Comparison of ENCODE assay signal across 19 cellular contexts in genomic region chr4:114464873-114465272, GRCh38.
DNase-seq lines count a peak whose midpoint lies in the region; ATAC-seq, FAIRE-seq and TF ChIP-seq lines count a peak whose summit lies in the region.
"Had no signal": no experiment of that assay in that cellular context is flagged by ENCODE, and none has a peak within 500 bp of the region (broad histone marks: within the 10 kb centered on the region; RNA-seq: fewer than 3 reads in every experiment).

No MANE protein-coding gene starts in this region.

- CTCF ChIA-PET in HepG2 (lab: Yijun Ruan, JAX; ENCODE audit: low intra/inter-chr PET ratio, low total read pairs), result no interaction called here
- CTCF ChIA-PET in activated naive CD4-positive, alpha-beta T cell treated with anti-CD3 and anti-CD28 coated beads for 36 hours (lab: Charles Lee), result no interaction called here

- ATAC-seq in HepG2 (no peak), right lobe of liver (no peak)

- POLR2A ChIA-PET in HepG2 (lab: Yijun Ruan, JAX), result no interaction called here

- TF ChIP-seq RAD21 in HepG2 (CRISPR knock-in tag; IDR thresholded peaks at IDR 0.05), result no peak

- H3K27me3 ChIP-seq in HepG2 (ENCODE audit: control insufficient read depth in 1 of 2, insufficient read depth in 2 of 2, low read length in 2 of 2) (no peaks in the 10 kb centered on the region), right lobe of liver (no peaks in the 10 kb centered on the region)
- H3K27me3 ChIP-seq: BLaER1 had no signal

- peaks cover 3% of the 10 kb centered on the region for H3K27me3 Mint-ChIP-seq in activated naive CD4-positive, alpha-beta T cell treated with anti-CD3 and anti-CD28 coated beads for 36 hours (ENCODE audit: low read depth)
- H3K27me3 Mint-ChIP-seq: CD8-positive, alpha-beta memory T cell had no signal

- no peaks in the 10 kb centered on the region for H3K4me1 Mint-ChIP-seq in activated naive CD4-positive, alpha-beta T cell treated with anti-CD3 and anti-CD28 coated beads for 36 hours (ENCODE audit: low read depth)
- H3K4me1 Mint-ChIP-seq: CD8-positive, alpha-beta memory T cell had no signal

- H3K9me3 ChIP-seq in HepG2 (ENCODE audit: low read length), result no peaks in the 10 kb centered on the region
- no peaks in the 10 kb centered on the region for H3K9me3 ChIP-seq in right lobe of liver
- H3K9me3 ChIP-seq: BLaER1 had no signal

- no peaks in the 10 kb centered on the region for H3K36me3 Mint-ChIP-seq in activated naive CD4-positive, alpha-beta T cell treated with anti-CD3 and anti-CD28 coated beads for 36 hours (ENCODE audit: low read depth)
- H3K36me3 Mint-ChIP-seq: CD8-positive, alpha-beta memory T cell had no signal

- TF ChIP-seq EP300 in HepG2 (IDR thresholded peaks at IDR 0.05; ENCODE audit: low read depth in 2 of 2, low read length in 2 of 2) (no peak), HepG2 (CRISPR knock-in tag; IDR thresholded peaks at IDR 0.05; ENCODE audit: borderline replicate concordance) (no peak)

- H3K9me3 Mint-ChIP-seq in activated naive CD4-positive, alpha-beta T cell treated with anti-CD3 and anti-CD28 coated beads for 36 hours, result no peaks in the 10 kb centered on the region
- H3K9me3 Mint-ChIP-seq: CD8-positive, alpha-beta memory T cell; H9 had no signal

- H3K4me2 ChIP-seq in HepG2 (ENCODE audit: low read depth, low read length), result no peak overlapping the region
- H3K4me2 ChIP-seq: BLaER1 had no signal

- H3K4me3 ChIP-seq in HepG2 (replicated peaks in 1 of 3; ENCODE audit: insufficient read depth in 1 of 3, low read depth in 2 of 3, low read length in 3 of 3), result no peak overlapping the region
- H3K4me3 ChIP-seq in right lobe of liver, result no peak overlapping the region
- H3K4me3 ChIP-seq: BLaER1, SK-N-MC had no signal

- TF ChIP-seq POLR2A in HepG2 (IDR thresholded peaks at IDR 0.05; ENCODE audit: insufficient read depth in 1 of 2, low read depth in 2 of 2, low read length in 2 of 2) (no peak), right lobe of liver (IDR thresholded peaks at IDR 0.05) (no peak)

- H3K4me1 ChIP-seq in HepG2 (ENCODE audit: insufficient read depth, low read length) (no peaks in the 10 kb centered on the region), right lobe of liver (no peaks in the 10 kb centered on the region)
- H3K4me1 ChIP-seq: BLaER1 had no signal

- no peak for DNase-seq in HepG2 (ENCODE audit: low spot score)
- DNase-seq in right lobe of liver, result no peak
- DNase-seq in RKO (ENCODE audit: low spot score), result peak; percentile 25
- peak; percentile 6 for DNase-seq in fibroblast of peridontal ligament (ENCODE audit: extremely low read depth)
- DNase-seq in stromal cell of bone marrow (ENCODE audit: low read depth), result peak; percentile 8
- no peak for DNase-seq in iPS-NIHi11 (ENCODE audit: low spot score)
- no peak for DNase-seq in activated naive CD4-positive, alpha-beta T cell treated with anti-CD3 and anti-CD28 coated beads for 36 hours
- no peak for DNase-seq in NCI-H510A (lab: John Stamatoyannopoulos, UW)
- DNase-seq: 8988T; CD8-positive, alpha-beta memory T cell; H9; NCI-H1694 treated with DMSO at 0.1 percent for 48 hours; NCI-H774; OCI-M1; SHP77 had no signal

- H4K20me1 ChIP-seq in HepG2 (ENCODE audit: insufficient read depth, low read length), result no peaks in the 10 kb centered on the region
- H4K20me1 ChIP-seq: BLaER1 had no signal

- intact Hi-C loops in HepG2 (cut with micrococcal nuclease; ENCODE audit: unreplicated experiment) (no loop called here), right lobe of liver (cut with DNase I) (no loop called here)
- intact Hi-C loops in activated naive CD4-positive, alpha-beta T cell treated with anti-CD3 and anti-CD28 coated beads for 36 hours (cut with micrococcal nuclease), result no loop called here

- no peak overlapping the region for H3K4me3 Mint-ChIP-seq in activated naive CD4-positive, alpha-beta T cell treated with anti-CD3 and anti-CD28 coated beads for 36 hours
- H3K4me3 Mint-ChIP-seq: CD8-positive, alpha-beta memory T cell; H9 had no signal

- no peak overlapping the region for H3K9ac ChIP-seq in HepG2 (ENCODE audit: insufficient read depth, low read depth, low read length)
- H3K9ac ChIP-seq: BLaER1 had no signal

- BruUV-seq in HepG2 (replicated peaks; lab: Mats Ljungman, UMichigan), result no TSS peak

- no peak for FAIRE-seq in HepG2 (lab: Jason Lieb, UNC)
- FAIRE-seq: HTR-8/SVneo had no signal

- in situ Hi-C loops in HepG2 (cut with HindIII; ENCODE audit: extremely low pct_ligation_motif_present, low pct_unique_long_range_greater_than_20kb), result no loop called here

- no peak overlapping the region for H3K27ac Mint-ChIP-seq in activated naive CD4-positive, alpha-beta T cell treated with anti-CD3 and anti-CD28 coated beads for 36 hours
- H3K27ac Mint-ChIP-seq: CD8-positive, alpha-beta memory T cell; H9 had no signal

- H3K79me2 ChIP-seq in HepG2 (ENCODE audit: insufficient read depth, low read length), result no peaks in the 10 kb centered on the region

- H3K36me3 ChIP-seq in HepG2 (replicated peaks in 1 of 2; ENCODE audit: control insufficient read depth in 1 of 2, insufficient read depth in 2 of 2, low read length in 2 of 2) (no peaks in the 10 kb centered on the region), right lobe of liver (no peaks in the 10 kb centered on the region)
- H3K36me3 ChIP-seq: BLaER1 had no signal

- no peak overlapping the region for H2AFZ ChIP-seq in HepG2 (ENCODE audit: low read length)

- 28% methylated on average over 4 of the region's 5 CpGs for WGBS in HepG2 (ENCODE audit: low lambda C conversion rate)
- 64% methylated on average over 5 of the region's 5 CpGs for WGBS in right lobe of liver (ENCODE audit: insufficient coverage, low coverage, low lambda C conversion rate, missing lambda C conversion rate)

- no peak for TF ChIP-seq CTCF in HepG2 (CRISPR knock-in tag; IDR thresholded peaks at IDR 0.05)
- no peak for TF ChIP-seq CTCF in right lobe of liver (IDR thresholded peaks at IDR 0.05)

- H3K27ac ChIP-seq in HepG2 (ENCODE audit: extremely low read length, insufficient read depth, low read length) (no peak overlapping the region), right lobe of liver (no peak overlapping the region)
- H3K27ac ChIP-seq: BLaER1, HL-60, SK-N-MC had no signal

TF ChIP-seq in HepG2, 621 proteins besides CTCF, POLR2A, EP300 and RAD21:
- TF ChIP-seq LBX2 (CRISPR knock-in tag; IDR thresholded peaks at IDR 0.05; ENCODE audit: borderline replicate concordance) (no peak), U2AF2 (IDR thresholded peaks at IDR 0.05; ENCODE audit: low read depth, low read length) (no peak), MAFF (IDR thresholded peaks at IDR 0.05; ENCODE audit: low read depth, low read length) (peak; percentile 36; the same call in 1 of the 2 replicates), MAFK (conservative IDR thresholded peaks at IDR 0.05 in 1 of 2, IDR thresholded peaks at IDR 0.05 in 1 of 2; ENCODE audit: low read length in 2 of 2) (peak; percentile 39 to 64)

Comparison
In these comparisons a context has a peak if more than half of its experiments do, and no peak if none do; other contexts are left out.
1. DNase-seq: peak in RKO (single experiment), fibroblast of peridontal ligament (single experiment) and stromal cell of bone marrow (single experiment); none in HepG2 (single experiment), right lobe of liver (0 of 3), iPS-NIHi11 (single experiment), activated naive CD4-positive, alpha-beta T cell treated with anti-CD3 and anti-CD28 coated beads for 36 hours (single experiment) and NCI-H510A (single experiment).